ENCODE assay signal across 18 cellular contexts in the genomic region with DNA sequence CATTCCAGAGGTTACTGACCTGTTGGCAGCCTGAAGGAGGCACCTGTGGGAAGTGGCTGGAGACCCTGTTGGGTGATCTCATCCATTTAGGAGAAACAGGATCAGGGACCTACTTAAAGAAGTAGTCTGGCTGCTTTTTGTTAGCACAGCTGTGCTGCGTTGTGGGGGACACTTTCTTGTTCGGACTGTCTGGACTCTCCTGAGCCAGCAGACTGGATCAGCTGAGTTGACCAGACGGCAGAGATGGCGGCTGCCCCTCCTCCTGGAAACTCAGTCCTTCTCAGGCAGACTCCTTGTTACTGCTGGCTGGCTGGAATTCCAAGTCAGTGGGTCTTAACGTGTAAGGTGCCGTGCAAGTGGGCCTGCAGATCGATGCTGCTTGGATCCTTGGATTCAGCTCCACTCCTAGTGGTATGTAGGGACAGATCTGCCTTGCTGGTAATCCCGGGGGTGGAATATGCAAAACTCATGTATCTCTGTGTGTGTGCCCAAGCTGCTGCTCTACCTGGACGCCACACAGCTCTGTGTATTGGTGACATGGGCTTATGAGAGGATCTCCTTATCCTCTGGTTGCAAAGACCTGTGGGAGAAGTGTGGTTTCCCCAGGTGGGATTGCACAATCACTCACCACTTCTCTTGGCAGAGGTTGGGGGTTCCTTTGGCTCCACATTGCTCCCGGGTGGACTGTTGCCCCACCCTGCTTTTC.
A peak's percentile ranks its signal among the peaks of the same experiment; 100 is the strongest.
DNase-seq lines count a peak whose midpoint lies in the region; ATAC-seq and TF ChIP-seq lines count a peak whose summit lies in the region.
"Had no signal": no experiment of that assay in that cellular context is flagged by ENCODE, and none has a peak within 500 bp of the region (broad histone marks: within the 10 kb centered on the region; RNA-seq: fewer than 3 reads in every experiment).

No MANE protein-coding gene starts in this region.

- TF ChIP-seq EP300 in ovary (IDR thresholded peaks at IDR 0.05), result no peak

- 93 to 96% (median 95%) methylated on average over 10 of the region's 10 CpGs for WGBS in ovary, 3 donors

- H3K4me3 ChIP-seq in ovary, result no peak overlapping the region
- H3K4me3 ChIP-seq: esophagus muscularis mucosa had no signal

- ATAC-seq in HG03159 (IDR thresholded peaks at IDR 0.05; ENCODE audit: unreplicated experiment), result no peak
- ATAC-seq: HCT116; stimulated activated memory B cell treated with anti-CD40 and anti-IgM and Interleukin-4, amounts not matched to agents 10 μg/mL and 1 μg/mL and 100 μg/mL, for 72 hours had no signal

- H3K4me1 ChIP-seq in ovary (ENCODE audit: insufficient read depth), result no peaks in the 10 kb centered on the region

- no peaks in the 10 kb centered on the region for H3K36me3 ChIP-seq in ovary

- H3K9me3 ChIP-seq in ovary, result no peaks in the 10 kb centered on the region

- DNase-seq in NCI-H2196 (lab: John Stamatoyannopoulos, UW; ENCODE audit: unreplicated experiment) (peak; percentile 30), NCI-H2196 treated with DMSO at 0.1 percent for 48 hours (lab: John Stamatoyannopoulos, UW; ENCODE audit: unreplicated experiment) (no peak), iris pigment epithelial cell (ENCODE audit: low read depth) (peak; percentile 59), renal cortical epithelial cell (ENCODE audit: low read depth) (peak; percentile 68), D341Med (ENCODE audit: low spot score) (no peak), ovary (no peak)
- DNase-seq: activated B cell treated with CpG ODN at 0.5 μM for 24 hours; activated CD8-positive, alpha-beta memory T cell treated with anti-CD3 and anti-CD28 coated beads for 24 hours; activated naive CD8-positive, alpha-beta T cell treated with anti-CD3 and anti-CD28 coated beads for 36 hours; caudate nucleus; GF-D8; NCI-H1417 treated with DMSO at 0.1 percent for 48 hours had no signal

- intact Hi-C loops in ovary (cut with DNase I), result no loop called here

- peak overlapping the region; percentile 51 for H3K27ac ChIP-seq in VCaP
- no peak overlapping the region for H3K27ac ChIP-seq in ovary
- H3K27ac ChIP-seq: C4-2B, esophagus muscularis mucosa had no signal

- TF ChIP-seq CTCF in VCaP (conservative IDR thresholded peaks at IDR 0.05), result no peak
- TF ChIP-seq CTCF in ovary (IDR thresholded peaks at IDR 0.05), result no peak

- no peaks in the 10 kb centered on the region for H3K27me3 ChIP-seq in ovary
- H3K27me3 ChIP-seq: esophagus muscularis mucosa had no signal

- no peak for TF ChIP-seq POLR2A in ovary (IDR thresholded peaks at IDR 0.05)

Comparison
In these comparisons a context has a peak if more than half of its experiments do, and no peak if none do; other contexts are left out.
1. DNase-seq: peak in NCI-H2196 (single experiment), iris pigment epithelial cell (single experiment) and renal cortical epithelial cell (single experiment); none in NCI-H2196 treated with DMSO at 0.1 percent for 48 hours (single experiment), D341Med (single experiment) and ovary (0 of 5).